Comparison of ENCODE assay signal across 12 cellular contexts in genomic region chr9:4515958-4516375, GRCh38. TPM values are rescaled to one million over a fixed set of nuclear protein-coding genes. Genes with fewer than 3 reads are reported as not detected.
DNase-seq lines count a peak whose midpoint lies in the region; ATAC-seq and TF ChIP-seq lines count a peak whose summit lies in the region.
"Had no signal": no experiment of that assay in that cellular context is flagged by ENCODE, and none has a peak within 500 bp of the region (broad histone marks: within the 10 kb centered on the region; RNA-seq: fewer than 3 reads in every experiment).

No MANE protein-coding gene starts in this region.

- in situ Hi-C loops in KBM-7 (cut with MboI; ENCODE audit: low pct_unique_long_range_greater_than_20kb, low sequenced_read_pairs), result no loop called here

- ATAC-seq in GM21367 (IDR thresholded peaks at IDR 0.05; ENCODE audit: unreplicated experiment) (peak; percentile 57), upper lobe of right lung (no peak)
- ATAC-seq: naive thymus-derived CD8-positive, alpha-beta T cell had no signal

- H3K27me3 ChIP-seq in upper lobe of right lung, result no peaks in the 10 kb centered on the region
- H3K27me3 ChIP-seq: dorsolateral prefrontal cortex had no signal

- H3K27ac ChIP-seq in caudate nucleus (ENCODE audit: low read depth, low read length), result no peak overlapping the region
- H3K27ac ChIP-seq in upper lobe of right lung, result no peak overlapping the region
- H3K27ac ChIP-seq: VCaP had no signal

- DNase-seq in DMS 273 (lab: John Stamatoyannopoulos, UW; ENCODE audit: unreplicated experiment), result peak; percentile 78
- peak; percentile 45 for DNase-seq in M059J (ENCODE audit: low read depth)
- DNase-seq in fibroblast of the aortic adventitia (ENCODE audit: low read depth), result peak; percentile 96
- DNase-seq in caudate nucleus (lab: John Stamatoyannopoulos, UW), result no peak
- no peak for DNase-seq in activated effector memory CD4-positive, alpha-beta T cell treated with Interleukin-2 at 50 U/mL for 16 hours
- no peak for DNase-seq in upper lobe of right lung
- DNase-seq in KBM-7, result no peak
- DNase-seq: activated gamma-delta T cell; naive thymus-derived CD8-positive, alpha-beta T cell had no signal

- TF ChIP-seq CTCF in fibroblast of the aortic adventitia (IDR thresholded peaks at IDR 0.05; ENCODE audit: insufficient read depth, low read length), result no peak
- no peak for TF ChIP-seq CTCF in upper lobe of right lung (IDR thresholded peaks at IDR 0.05)

- no peaks in the 10 kb centered on the region for H3K4me1 ChIP-seq in upper lobe of right lung

- H3K9me3 ChIP-seq in upper lobe of right lung, result no peaks in the 10 kb centered on the region

- H3K36me3 ChIP-seq in upper lobe of right lung, result no peaks in the 10 kb centered on the region

- H3K4me3 ChIP-seq in fibroblast of the aortic adventitia (ENCODE audit: low read depth, low read length), result no peak overlapping the region
- H3K4me3 ChIP-seq in upper lobe of right lung, result no peak overlapping the region
- H3K4me3 ChIP-seq: dorsolateral prefrontal cortex had no signal

- intact Hi-C loops in upper lobe of right lung (cut with DNase I), result no loop called here

RNA-seq across cellular contexts. Expression of gene SLC1A1, which starts 25.7 kb away (rescaled TPM):
- total RNA-seq in M059J (2014; rRNA removed; shearing (Covaris generic)), result 14.7 and 20.6 TPM in 2 replicates
- total RNA-seq in fibroblast of the aortic adventitia (ENCODE audit: low replicate concordance) (9.6 and 41.7 TPM in 2 replicates), upper lobe of right lung (52.7 TPM)
- total RNA-seq: naive thymus-derived CD8-positive, alpha-beta T cell had no signal

Comparison
In these comparisons a context has a peak if more than half of its experiments do, and no peak if none do; other contexts are left out.
1. DNase-seq: peak in DMS 273 (single experiment), M059J (single experiment) and fibroblast of the aortic adventitia (single experiment); none in caudate nucleus (0 of 61), activated effector memory CD4-positive, alpha-beta T cell treated with Interleukin-2 at 50 U/mL for 16 hours (single experiment), upper lobe of right lung (single experiment) and KBM-7 (single experiment).